17 cellular contexts compared by ENCODE assay signal in the genomic region with DNA sequence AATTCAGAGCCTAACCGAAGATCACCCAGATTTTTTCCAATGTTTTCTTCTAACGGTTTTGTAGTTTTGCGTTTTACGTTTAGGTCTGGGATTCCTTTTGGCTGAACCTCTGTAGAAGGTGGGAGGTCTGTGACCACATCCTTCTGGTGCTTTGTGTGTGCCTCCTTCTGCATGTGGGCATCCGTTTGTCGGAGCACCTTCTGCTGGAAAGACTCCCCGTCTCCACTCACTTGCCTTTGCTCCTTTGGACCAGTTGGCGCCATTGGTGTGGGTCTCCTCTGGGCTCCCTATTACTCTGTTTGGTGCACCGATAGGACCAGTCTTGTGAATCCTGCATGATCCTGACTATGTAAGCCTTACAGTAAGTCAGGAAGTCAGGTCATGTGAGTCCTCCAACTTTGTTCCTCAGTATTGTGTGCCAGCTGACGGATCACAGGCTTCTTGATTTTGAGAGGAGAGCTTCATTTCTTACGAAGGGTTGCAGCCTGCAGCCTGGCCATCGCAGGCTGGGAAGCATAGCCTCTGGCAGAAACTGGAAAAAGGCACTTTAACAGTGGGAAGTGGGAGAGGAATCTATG. TPM values are rescaled to one million over a fixed set of nuclear protein-coding genes. Genes with fewer than 3 reads are reported as not detected.
A peak's percentile ranks its signal among the peaks of the same experiment; 100 is the strongest.
DNase-seq lines count a peak whose midpoint lies in the region; ATAC-seq and TF ChIP-seq lines count a peak whose summit lies in the region.
"Had no signal": no experiment of that assay in that cellular context is flagged by ENCODE, and none has a peak within 500 bp of the region (broad histone marks: within the 10 kb centered on the region; RNA-seq: fewer than 3 reads in every experiment).

No MANE protein-coding gene starts in this region.

- no CpG with 5 or more reads among the region's 12 CpGs for WGBS in neuronal stem cell (ENCODE audit: extremely low coverage in 2 of 2, insufficient read length in 2 of 2, insufficient replicate concordance in 1 of 2), 2 donors

- no peaks in the 10 kb centered on the region for H3K36me3 ChIP-seq in Loucy (ENCODE audit: insufficient read depth, low read length)
- H3K36me3 ChIP-seq in neuronal stem cell (replicated peaks in 1 of 2; ENCODE audit: control insufficient read depth in 2 of 2, insufficient read depth in 2 of 2, low read length in 2 of 2) = no peaks in the 10 kb centered on the region
- H3K36me3 ChIP-seq: stomach, upper lobe of left lung had no signal

- H4K8ac ChIP-seq in neuronal stem cell (ENCODE audit: low read depth, low read length) = no peak overlapping the region

- no peak overlapping the region for H2BK120ac ChIP-seq in neuronal stem cell (ENCODE audit: low read depth, low read length)

- no peak overlapping the region for H3K4me3 ChIP-seq in Loucy (ENCODE audit: low read length, poor library complexity, severe bottlenecking)
- H3K4me3 ChIP-seq in neuronal stem cell (ENCODE audit: low read length in 2 of 2) = peak overlapping the region in 1 of 2 donors; percentile 44
- H3K4me3 ChIP-seq: stomach, upper lobe of left lung had no signal

- H2BK12ac ChIP-seq in neuronal stem cell (ENCODE audit: low read length) = no peak overlapping the region

- H3F3A ChIP-seq in Loucy (ENCODE audit: low read depth) = no peaks in the 10 kb centered on the region

- no peak overlapping the region for H2BK15ac ChIP-seq in neuronal stem cell (ENCODE audit: low read length)

- no peak overlapping the region for H3K23ac ChIP-seq in neuronal stem cell (ENCODE audit: low read depth, low read length, poor library complexity)

- H3K27ac Mint-ChIP-seq in activated naive CD4-positive, alpha-beta T cell treated with anti-CD3 and anti-CD28 coated beads for 36 hours = no peak overlapping the region
- no peak overlapping the region for H3K27ac Mint-ChIP-seq in activated naive CD8-positive, alpha-beta T cell treated with anti-CD3 and anti-CD28 coated beads for 36 hours

- no peak overlapping the region for H4K91ac ChIP-seq in neuronal stem cell (ENCODE audit: low read depth, low read length, poor library complexity)

- CTCF ChIA-PET in activated naive CD4-positive, alpha-beta T cell treated with anti-CD3 and anti-CD28 coated beads for 36 hours (lab: Charles Lee) = interaction anchor here (1.0 to 1.6 kb wide), 2 partner anchors 88 to 191 kb away, joined by 4 to 5 read pairs; no protein-coding TSS in a partner anchor

- no peak overlapping the region for H3K27ac ChIP-seq in neuronal stem cell (replicated peaks; ENCODE audit: low read length)
- H3K27ac ChIP-seq: stomach, upper lobe of left lung had no signal

- H3K9me2 ChIP-seq in Loucy (replicated peaks; ENCODE audit: low read depth, low read length) = no peaks in the 10 kb centered on the region

- no peak for TF ChIP-seq CTCF in Loucy (conservative IDR thresholded peaks at IDR 0.05; ENCODE audit: low read length)

- no peak overlapping the region for H2AFZ ChIP-seq in Loucy (ENCODE audit: low read length)
- no peak overlapping the region for H2AFZ ChIP-seq in neuronal stem cell (ENCODE audit: low read length)

- no peaks in the 10 kb centered on the region for H3K79me2 ChIP-seq in Loucy (ENCODE audit: insufficient read depth, low read length)

- ATAC-seq in HG02973 (IDR thresholded peaks at IDR 0.05; ENCODE audit: unreplicated experiment) = no peak
- no peak for ATAC-seq in HG02981 (IDR thresholded peaks at IDR 0.05; ENCODE audit: unreplicated experiment)

- H3K4me1 Mint-ChIP-seq in activated naive CD4-positive, alpha-beta T cell treated with anti-CD3 and anti-CD28 coated beads for 36 hours (ENCODE audit: low read depth) = peaks cover 13% of the 10 kb centered on the region
- H3K4me1 Mint-ChIP-seq in activated naive CD8-positive, alpha-beta T cell treated with anti-CD3 and anti-CD28 coated beads for 36 hours = peaks cover 12% of the 10 kb centered on the region
- H3K4me1 Mint-ChIP-seq: neural crest cell had no signal

- no peak overlapping the region for H3K4ac ChIP-seq in neuronal stem cell (ENCODE audit: low read length)

- H3K18ac ChIP-seq in neuronal stem cell (ENCODE audit: low read length) = no peak overlapping the region

- no peaks in the 10 kb centered on the region for H3K36me3 Mint-ChIP-seq in activated naive CD4-positive, alpha-beta T cell treated with anti-CD3 and anti-CD28 coated beads for 36 hours (ENCODE audit: low read depth)
- no peaks in the 10 kb centered on the region for H3K36me3 Mint-ChIP-seq in activated naive CD8-positive, alpha-beta T cell treated with anti-CD3 and anti-CD28 coated beads for 36 hours

- H2AK5ac ChIP-seq in neuronal stem cell (ENCODE audit: low read depth, low read length) = peak overlapping the region; percentile 17

- H3K9me3 Mint-ChIP-seq in activated naive CD4-positive, alpha-beta T cell treated with anti-CD3 and anti-CD28 coated beads for 36 hours = no peaks in the 10 kb centered on the region
- H3K9me3 Mint-ChIP-seq in activated naive CD8-positive, alpha-beta T cell treated with anti-CD3 and anti-CD28 coated beads for 36 hours = no peaks in the 10 kb centered on the region
- H3K9me3 Mint-ChIP-seq: activated T-helper 2 cell treated with anti-CD3 and anti-CD28 coated beads, Interferon-gamma antibody, Interleukin-2, Interleukin-4, amounts not matched to agents 10 μg/mL and 5 μg/mL and 100 μg/mL, durations not matched to agents 14 hours and 24 hours and 36 hours; neural crest cell had no signal

- H3K14ac ChIP-seq in neuronal stem cell (ENCODE audit: low read length) = no peak overlapping the region

- DNase-seq in activated naive CD4-positive, alpha-beta T cell treated with anti-CD3 and anti-CD28 coated beads for 36 hours = peak; percentile 22
- DNase-seq in activated naive CD4-positive, alpha-beta T cell treated with Interleukin-2 at 50 U/mL for 16 hours = no peak
- DNase-seq in activated naive CD8-positive, alpha-beta T cell treated with anti-CD3 and anti-CD28 coated beads for 36 hours = no peak
- DNase-seq in neuronal stem cell (ENCODE audit: low spot score) = no peak
- DNase-seq in amniotic stem cell (lab: John Stamatoyannopoulos, UW) = no peak
- DNase-seq: activated CD4-positive, CD25-positive, alpha-beta regulatory T cell treated with anti-CD3 and anti-CD28 coated beads, Interleukin-2, amount 50 U/mL, for 72 hours; kidney glomerular epithelial cell; NCI-H1436; stomach had no signal

- peaks cover 14% of the 10 kb centered on the region for H3K27me3 Mint-ChIP-seq in activated naive CD4-positive, alpha-beta T cell treated with anti-CD3 and anti-CD28 coated beads for 36 hours (ENCODE audit: low read depth)
- H3K27me3 Mint-ChIP-seq in activated naive CD8-positive, alpha-beta T cell treated with anti-CD3 and anti-CD28 coated beads for 36 hours = peaks cover 19% of the 10 kb centered on the region

- intact Hi-C loops in activated naive CD4-positive, alpha-beta T cell treated with anti-CD3 and anti-CD28 coated beads for 36 hours (cut with micrococcal nuclease) = no loop called here

- H3K4me3 Mint-ChIP-seq in activated naive CD4-positive, alpha-beta T cell treated with anti-CD3 and anti-CD28 coated beads for 36 hours = no peak overlapping the region
- H3K4me3 Mint-ChIP-seq in activated naive CD8-positive, alpha-beta T cell treated with anti-CD3 and anti-CD28 coated beads for 36 hours = peak overlapping the region; percentile 38
- H3K4me3 Mint-ChIP-seq: neural crest cell had no signal

- H3K9me3 ChIP-seq in Loucy (ENCODE audit: insufficient read depth, low read depth, low read length) (no peaks in the 10 kb centered on the region), neuronal stem cell (replicated peaks in 1 of 2; ENCODE audit: control insufficient read depth in 2 of 2, insufficient read depth in 1 of 2, low read depth in 1 of 2, low read length in 2 of 2) (no peaks in the 10 kb centered on the region)
- H3K9me3 ChIP-seq: stomach, upper lobe of left lung had no signal

- H2BK5ac ChIP-seq in neuronal stem cell (ENCODE audit: low read length) = no peak overlapping the region

- H3K9ac ChIP-seq in Loucy (ENCODE audit: low read depth, low read length, poor library complexity, severe bottlenecking) (no peak overlapping the region), neuronal stem cell (ENCODE audit: low read depth, low read length, poor library complexity) (no peak overlapping the region)

- no peaks in the 10 kb centered on the region for H4K20me1 ChIP-seq in Loucy (ENCODE audit: insufficient read depth, low read length, poor library complexity, severe bottlenecking)

- H3K4me2 ChIP-seq in Loucy (ENCODE audit: low read depth, low read length, poor library complexity, severe bottlenecking) (peak overlapping the region; percentile 2), neuronal stem cell (ENCODE audit: insufficient read depth, low read length, poor library complexity, severe bottlenecking) (no peak overlapping the region)

- H3K4me1 ChIP-seq in Loucy (ENCODE audit: insufficient read depth, low read length, poor library complexity, severe bottlenecking) (no peaks in the 10 kb centered on the region), neuronal stem cell (ENCODE audit: control insufficient read depth in 2 of 2, insufficient read depth in 1 of 2, low read depth in 1 of 2, low read length in 2 of 2) (no peaks in the 10 kb centered on the region)
- H3K4me1 ChIP-seq: stomach, upper lobe of left lung had no signal

- H3K27me3 ChIP-seq in Loucy (ENCODE audit: insufficient read depth, low read length, poor library complexity, severe bottlenecking) (no peaks in the 10 kb centered on the region), neuronal stem cell (ENCODE audit: control insufficient read depth in 3 of 3, insufficient read depth in 3 of 3, low read depth in 1 of 3, low read length in 3 of 3) (peaks cover 0 to 40% (median 0%) of the 10 kb centered on the region in 3 experiments)

- no peaks in the 10 kb centered on the region for H3K79me1 ChIP-seq in neuronal stem cell (ENCODE audit: low read depth, low read length)

RNA-seq across cellular contexts. Expression of gene AQP12A, which starts 13.6 kb away (rescaled TPM):
- total RNA-seq in activated naive CD4-positive, alpha-beta T cell treated with anti-CD3 and anti-CD28 coated beads for 36 hours = not detected
- total RNA-seq in activated naive CD8-positive, alpha-beta T cell treated with anti-CD3 and anti-CD28 coated beads for 36 hours = not detected
- polyA plus RNA-seq in neuronal stem cell (2013, experiment 1 of 2) = 0.10 TPM
- not detected for polyA plus RNA-seq in neuronal stem cell (2013, experiment 2 of 2)
- total RNA-seq: activated T-helper 2 cell treated with anti-CD3 and anti-CD28 coated beads, Interferon-gamma antibody, Interleukin-2, Interleukin-4, amounts not matched to agents 10 μg/mL and 5 μg/mL and 100 μg/mL, durations not matched to agents 14 hours and 24 hours and 36 hours; mesenteric fat pad; neural crest cell; renal cortical epithelial cell; stomach; upper lobe of left lung had no signal
- polyA plus RNA-seq: stomach had no signal

RNA-seq across cellular contexts. Expression of gene AQP12B, which starts 22.6 kb away (rescaled TPM):
- not detected for total RNA-seq in activated naive CD4-positive, alpha-beta T cell treated with anti-CD3 and anti-CD28 coated beads for 36 hours
- not detected for total RNA-seq in activated naive CD8-positive, alpha-beta T cell treated with anti-CD3 and anti-CD28 coated beads for 36 hours
- not detected for polyA plus RNA-seq in neuronal stem cell (2013, experiment 1 of 2)
- polyA plus RNA-seq in neuronal stem cell (2013, experiment 2 of 2) = not detected
- total RNA-seq: activated T-helper 2 cell treated with anti-CD3 and anti-CD28 coated beads, Interferon-gamma antibody, Interleukin-2, Interleukin-4, amounts not matched to agents 10 μg/mL and 5 μg/mL and 100 μg/mL, durations not matched to agents 14 hours and 24 hours and 36 hours; mesenteric fat pad; neural crest cell; renal cortical epithelial cell; upper lobe of left lung had no signal
